In the genomic region with DNA sequence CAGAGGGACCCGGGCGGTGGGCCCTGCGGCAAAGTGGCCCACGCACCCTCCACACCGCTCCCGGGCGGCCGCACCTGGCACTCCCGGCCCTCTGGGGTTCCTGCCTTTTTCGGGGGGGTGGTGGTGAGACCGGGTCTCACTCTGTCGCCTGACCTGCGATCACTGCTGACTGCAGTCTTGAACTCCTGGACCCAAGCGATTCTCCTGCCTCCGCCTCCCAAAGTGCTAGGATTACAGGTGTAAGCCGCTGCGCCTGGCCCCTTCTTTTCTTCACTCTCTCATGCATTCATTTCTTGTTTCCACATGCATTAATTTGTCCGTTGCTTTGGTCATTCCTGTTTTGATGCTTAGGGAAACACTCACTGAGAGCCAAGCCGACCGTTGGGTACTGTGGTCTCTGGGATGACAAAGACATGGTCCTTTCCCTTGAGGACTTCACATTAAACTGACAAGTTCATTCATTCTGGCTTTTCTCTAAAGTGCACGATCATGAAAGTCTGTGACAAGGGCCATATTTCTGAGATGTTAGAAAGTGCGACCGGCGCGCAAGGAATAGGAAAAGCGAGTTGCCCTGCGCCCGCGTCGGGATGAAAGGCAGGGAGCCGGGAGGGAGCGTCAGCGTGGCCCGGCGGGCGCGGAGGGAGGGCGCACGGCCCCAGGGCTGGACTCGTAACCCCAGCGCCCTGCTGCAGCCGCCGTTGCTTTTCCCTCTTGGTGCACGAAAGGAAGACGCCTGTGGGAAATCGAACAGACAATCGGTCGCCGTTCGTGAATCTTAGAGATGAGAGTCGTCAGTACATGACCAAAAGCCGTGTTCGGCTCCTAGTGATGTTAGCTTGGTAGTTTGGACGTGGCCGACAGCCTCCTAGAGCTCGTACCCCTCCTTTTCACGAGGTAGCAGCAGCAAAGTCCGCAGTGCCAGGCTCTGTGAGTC, we compare ENCODE assay signal across 8 cellular contexts. TPM values are rescaled to one million over a fixed set of nuclear protein-coding genes. Genes with fewer than 3 reads are reported as not detected.
DNase-seq lines count a peak whose midpoint lies in the region; ATAC-seq and TF ChIP-seq lines count a peak whose summit lies in the region.

No MANE protein-coding gene starts in this region.

- H3K4me3 ChIP-seq in GM12864 (ENCODE audit: low read depth, low read length): peak overlapping the region; percentile 73
- peak overlapping the region; percentile 74 for H3K4me3 ChIP-seq in Karpas-422 (ENCODE audit: low read length)
- H3K4me3 ChIP-seq in iPS-18c (ENCODE audit: insufficient read depth, low read depth, low read length): peak overlapping the region; percentile 63
- H3K4me3 ChIP-seq in smooth muscle cell: peak overlapping the region; percentile 58

- TF ChIP-seq CTCF in GM12864 (IDR thresholded peaks at IDR 0.05; ENCODE audit: low read depth, low read length, missing control alignments) (no peak), smooth muscle cell (IDR thresholded peaks at IDR 0.05; ENCODE audit: borderline replicate concordance, insufficient read depth, poor library complexity, severe bottlenecking) (no peak)

- H3K27me3 ChIP-seq in Karpas-422 (ENCODE audit: low read length) (no peaks in the 10 kb centered on the region), smooth muscle cell (ENCODE audit: low read depth) (peaks cover 84% of the 10 kb centered on the region)

- no peaks in the 10 kb centered on the region for H4K20me1 ChIP-seq in Karpas-422 (ENCODE audit: insufficient read depth, low read depth, low read length)
- no peaks in the 10 kb centered on the region for H4K20me1 ChIP-seq in smooth muscle cell (ENCODE audit: low read depth)

- H3K79me2 ChIP-seq in Karpas-422 (ENCODE audit: low read length) (peaks cover 14% of the 10 kb centered on the region), smooth muscle cell (ENCODE audit: low read depth) (no peaks in the 10 kb centered on the region)

- H3K36me3 ChIP-seq in Karpas-422 (ENCODE audit: insufficient read depth, low read length): 0 out of 2 replicates have a peak, but pooled peaks cover 2% of the 10 kb centered on the region
- no peaks in the 10 kb centered on the region for H3K36me3 ChIP-seq in smooth muscle cell (ENCODE audit: low read depth)

- H3K27ac ChIP-seq in Karpas-422 (ENCODE audit: low read length): no peak overlapping the region
- H3K27ac ChIP-seq in smooth muscle cell (ENCODE audit: low read depth): no peak overlapping the region

- H3K4me1 ChIP-seq in Karpas-422 (ENCODE audit: low read length) (peaks cover 36% of the 10 kb centered on the region), smooth muscle cell (ENCODE audit: low read depth) (peaks cover 14% of the 10 kb centered on the region)

- 3% methylated on average over 58 of the region's 58 CpGs for WGBS in smooth muscle cell (ENCODE audit: low lambda C conversion rate)

- H3K9ac ChIP-seq in Karpas-422 (ENCODE audit: low read length) (peak overlapping the region; percentile 73), smooth muscle cell (ENCODE audit: low read depth) (no peak overlapping the region)

- H3F3A ChIP-seq in smooth muscle cell (ENCODE audit: low read depth): no peaks in the 10 kb centered on the region

- peak overlapping the region; percentile 81 for H3K4me2 ChIP-seq in Karpas-422 (ENCODE audit: low read depth, low read length, poor library complexity, severe bottlenecking)
- peak overlapping the region; percentile 96 for H3K4me2 ChIP-seq in smooth muscle cell

- H2AFZ ChIP-seq in Karpas-422 (ENCODE audit: low read length) (peak overlapping the region; percentile 24; the same call in 1 of the 2 replicates), smooth muscle cell (ENCODE audit: low read depth) (peak overlapping the region; percentile 46)

- DNase-seq in GM12864 (ENCODE audit: low read depth): no peak
- DNase-seq in Karpas-422: no peak
- DNase-seq in amniotic epithelial cell (ENCODE audit: low read depth): peak; percentile 7
- no peak for DNase-seq in smooth muscle cell (lab: John Stamatoyannopoulos, UW; ENCODE audit: unreplicated experiment)

- ATAC-seq in HG03457 (IDR thresholded peaks at IDR 0.05; ENCODE audit: unreplicated experiment) (no peak), GM21737 (IDR thresholded peaks at IDR 0.05; ENCODE audit: unreplicated experiment) (no peak), HG02759 (IDR thresholded peaks at IDR 0.05; ENCODE audit: unreplicated experiment) (no peak)

- H3K9me3 ChIP-seq in Karpas-422 (ENCODE audit: low read length) (no peaks in the 10 kb centered on the region), iPS-18c (ENCODE audit: control insufficient read depth, insufficient read depth, low read length) (peaks cover 2% of the 10 kb centered on the region), smooth muscle cell (replicated peaks; ENCODE audit: low read depth) (no peaks in the 10 kb centered on the region)

- no peaks in the 10 kb centered on the region for H3K9me2 ChIP-seq in Karpas-422 (replicated peaks; ENCODE audit: insufficient read depth, low read length)

RNA-seq across cellular contexts. Expression of gene MCOLN2, which starts 1.0 kb away (rescaled TPM):
- total RNA-seq in Karpas-422 (2014; rRNA removed; shearing (Covaris generic); ENCODE audit: low replicate concordance): 52.4 and 56.1 TPM in 2 replicates
- not detected in 2 replicates for total RNA-seq in smooth muscle cell
- polyA plus RNA-seq in smooth muscle cell: 0.25 TPM in 1 of 2 replicates, not detected in the other

RNA-seq across cellular contexts. Expression of gene MCOLN3, which starts 50.4 kb away (rescaled TPM):
- total RNA-seq in Karpas-422 (2014; rRNA removed; shearing (Covaris generic); ENCODE audit: low replicate concordance): not detected in 2 replicates
- 1.4 and 1.7 TPM in 2 replicates for total RNA-seq in smooth muscle cell
- polyA plus RNA-seq in smooth muscle cell: 0.50 and 1.1 TPM in 2 replicates

Comparison
In these comparisons a context has a peak if more than half of its experiments do, and no peak if none do; other contexts are left out.
1. RNA of gene MCOLN2, which starts 1.0 kb away (total RNA-seq): 52.4 to 56.1 TPM in Karpas-422; not detected in smooth muscle cell; every median in the first group is over 10 times any median in the second.
2. Peak in every context shown above with its lines, with median percentiles within 50 percentile points of each other: H3K4me3 ChIP-seq.